ENCODE assay signal across 10 cellular contexts in the genomic region with DNA sequence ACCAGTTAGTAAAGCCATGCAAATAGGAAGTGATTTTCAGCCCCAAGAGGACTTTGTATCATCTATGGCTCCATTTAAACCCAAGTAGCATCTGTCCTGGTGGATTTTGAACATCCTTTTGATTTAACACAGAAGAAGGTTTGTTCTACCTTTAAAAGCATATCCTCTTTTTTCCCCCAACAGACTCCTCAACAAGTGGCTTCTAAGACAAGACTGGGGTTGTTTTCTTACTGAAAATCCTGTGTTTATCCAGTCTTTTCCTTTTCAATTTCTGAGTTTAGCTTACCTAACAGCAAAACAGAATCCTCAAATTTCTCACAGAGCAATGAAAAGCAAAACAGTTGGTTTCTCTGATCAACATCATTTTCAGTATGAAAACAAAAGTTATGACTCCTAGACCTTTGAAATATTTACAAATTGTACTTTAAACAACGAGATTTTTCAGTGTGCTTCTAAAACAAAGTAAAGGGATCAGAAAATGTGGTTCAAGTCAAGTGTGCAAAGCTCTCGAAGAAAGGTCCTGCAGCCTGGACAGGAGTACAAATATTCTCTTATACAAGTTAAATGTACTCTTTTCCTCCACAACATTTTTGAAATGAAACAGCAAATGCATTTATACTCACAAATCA. TPM values are rescaled to one million over a fixed set of nuclear protein-coding genes. Genes with fewer than 3 reads are reported as not detected.
DNase-seq lines count a peak whose midpoint lies in the region; ATAC-seq, FAIRE-seq and TF ChIP-seq lines count a peak whose summit lies in the region.
"Had no signal": no experiment of that assay in that cellular context is flagged by ENCODE, and none has a peak within 500 bp of the region (broad histone marks: within the 10 kb centered on the region; RNA-seq: fewer than 3 reads in every experiment).

No MANE protein-coding gene starts in this region.

- H3K4me3 ChIP-seq in ACC112 (ENCODE audit: low read depth, low read length) (peak overlapping the region; percentile 93), mucosa of rectum (ENCODE audit: low read length in 2 of 2) (peak overlapping the region; percentile 83 to 89), small intestine (ENCODE audit: low read depth in 1 of 2, low read length in 2 of 2) (peak overlapping the region in 1 of 2 donors; percentile 21)

- H3K4me3 Mint-ChIP-seq in chondrocyte (ENCODE audit: unreplicated experiment), result peak overlapping the region; percentile 94
- H3K4me3 Mint-ChIP-seq: activated B cell treated with CpG ODN at 0.5 μM for 24 hours had no signal

- no peak for ATAC-seq in GM21619 (IDR thresholded peaks at IDR 0.05; ENCODE audit: unreplicated experiment)

- peak overlapping the region; percentile 3 for H3K27ac Mint-ChIP-seq in chondrocyte (ENCODE audit: unreplicated experiment)
- H3K27ac Mint-ChIP-seq: activated B cell treated with CpG ODN at 0.5 μM for 24 hours had no signal

- TF ChIP-seq CTCF in chondrocyte (IDR thresholded peaks at IDR 0.05), result no peak

- H3K36me3 ChIP-seq in ACC112 (ENCODE audit: insufficient read depth, low read length) (peaks cover 34% of the 10 kb centered on the region), mucosa of rectum (ENCODE audit: control insufficient read depth in 2 of 2, insufficient read depth in 2 of 2, low read length in 2 of 2) (no peaks in the 10 kb centered on the region), small intestine (ENCODE audit: control insufficient read depth in 2 of 2, insufficient read depth in 2 of 2, low read length in 2 of 2) (no peaks in the 10 kb centered on the region)

- H3K27ac ChIP-seq in ACC112 (ENCODE audit: low read depth, low read length) (peak overlapping the region; percentile 94), mucosa of rectum (ENCODE audit: low read depth in 2 of 2, low read length in 2 of 2) (peak overlapping the region; percentile 35 to 50), small intestine (ENCODE audit: low read depth in 1 of 2, low read length in 1 of 2) (no peak overlapping the region)

- no peak overlapping the region for H2AFZ ChIP-seq in ACC112 (ENCODE audit: low read length, unreplicated experiment)

- peaks cover 1% of the 10 kb centered on the region for H3K36me3 Mint-ChIP-seq in chondrocyte (ENCODE audit: low read depth)

- H3K9me3 Mint-ChIP-seq in chondrocyte (ENCODE audit: low read depth), result no peaks in the 10 kb centered on the region
- H3K9me3 Mint-ChIP-seq: activated B cell treated with CpG ODN at 0.5 μM for 24 hours had no signal

- no peaks in the 10 kb centered on the region for H3K27me3 ChIP-seq in ACC112 (ENCODE audit: insufficient read depth, low read length)
- H3K27me3 ChIP-seq in mucosa of rectum (ENCODE audit: control insufficient read depth in 2 of 2, insufficient read depth in 2 of 2, low read length in 2 of 2), result peaks cover 3 to 6% of the 10 kb centered on the region in 2 donors
- no peaks in the 10 kb centered on the region for H3K27me3 ChIP-seq in small intestine (ENCODE audit: control insufficient read depth in 2 of 2, insufficient read depth in 2 of 2, low read length in 2 of 2)

- 17 to 42% (median 36%) methylated on average over 2 of the region's 2 CpGs for WGBS in small intestine, 3 donors

- H3K9ac ChIP-seq in mucosa of rectum (ENCODE audit: low read depth in 1 of 2, low read length in 2 of 2), result peak overlapping the region; percentile 18 to 39

- H3K9me3 ChIP-seq in mucosa of rectum (ENCODE audit: control insufficient read depth in 2 of 2, low read length in 2 of 2) (no peaks in the 10 kb centered on the region), small intestine (ENCODE audit: control insufficient read depth, low read depth) (no peaks in the 10 kb centered on the region)

- FAIRE-seq in RCC 7860 (lab: Jason Lieb, UNC) (no peak), small intestine (lab: Jason Lieb, UNC) (no peak)
- FAIRE-seq: islet of Langerhans had no signal

- H3K79me2 ChIP-seq in ACC112 (ENCODE audit: control insufficient read depth, insufficient read depth, low read length, unreplicated experiment), result peaks cover 65% of the 10 kb centered on the region

- H3K4me1 Mint-ChIP-seq in chondrocyte (ENCODE audit: low read depth), result peaks cover 69% of the 10 kb centered on the region

- H3K27me3 Mint-ChIP-seq in chondrocyte (ENCODE audit: low read depth), result no peaks in the 10 kb centered on the region

- H3K4me1 ChIP-seq in ACC112 (ENCODE audit: control insufficient read depth, insufficient read depth, low read length, unreplicated experiment) (peaks cover 34% of the 10 kb centered on the region), mucosa of rectum (ENCODE audit: control insufficient read depth in 2 of 2, insufficient read depth in 2 of 2, low read length in 2 of 2) (peaks cover 11 to 14% of the 10 kb centered on the region in 2 donors), small intestine (ENCODE audit: control insufficient read depth in 2 of 2, insufficient read depth in 1 of 2, low read depth in 1 of 2, low read length in 1 of 2) (peaks cover 0 to 2% of the 10 kb centered on the region in 2 donors)

- DNase-seq in M059J (ENCODE audit: low read depth), result peak; percentile 39
- DNase-seq in chondrocyte (ENCODE audit: low spot score), result no peak
- no peak for DNase-seq in SK-N-DZ (ENCODE audit: low spot score)
- no peak for DNase-seq in RCC 7860 (ENCODE audit: low spot score)
- no peak for DNase-seq in small intestine
- DNase-seq: activated B cell treated with CpG ODN at 0.5 μM for 24 hours had no signal

RNA-seq across cellular contexts. Expression of gene PHLDA1, which starts 2.8 kb away (rescaled TPM):
- 65.4 and 101 TPM in 2 replicates for total RNA-seq in M059J (2014; rRNA removed; shearing (Covaris generic))
- total RNA-seq in chondrocyte, result 4.5 to 14.0 TPM (median 12.1 TPM) in 3 replicates
- polyA plus RNA-seq in SK-N-DZ (2014; cell fraction: cytosol; rRNA removed), result 4.6 and 5.2 TPM in 2 replicates
- polyA plus RNA-seq in SK-N-DZ (2014; cell fraction: nucleus; rRNA removed), result 2.8 and 3.1 TPM in 2 replicates
- 10 to 100 TPM in 1 of 3 donors, 1 to 10 TPM in 1, under 1 TPM in 1; 0.22 to 10.7 (median 2.2) TPM for polyA plus RNA-seq in small intestine

RNA-seq across cellular contexts. Expression of gene NAP1L1, which starts 55.7 kb away (rescaled TPM):
- 185 and 260 TPM in 2 replicates for total RNA-seq in M059J (2014; rRNA removed; shearing (Covaris generic))
- 386 to 418 TPM (median 410 TPM) in 3 replicates for total RNA-seq in chondrocyte
- polyA plus RNA-seq in SK-N-DZ (2014; cell fraction: cytosol; rRNA removed), result 466 and 569 TPM in 2 replicates
- polyA plus RNA-seq in SK-N-DZ (2014; cell fraction: nucleus; rRNA removed), result 390 and 521 TPM in 2 replicates
- polyA plus RNA-seq in small intestine, result 100 to 1,000 TPM in 1 of 3 donors, 10 to 100 TPM in 2; 13.0 to 147 (median 99.7) TPM

Comparison
In these comparisons a context has a peak if more than half of its experiments do, and no peak if none do; other contexts are left out.
1. H3K27ac ChIP-seq: peak in ACC112 (single experiment) and mucosa of rectum (2 of 2); none in small intestine (0 of 2).